In genomic region chr4:139785356-139785755, GRCh38 we compare ENCODE assay signal across 26 cellular contexts.
DNase-seq lines count a peak whose midpoint lies in the region; ATAC-seq and TF ChIP-seq lines count a peak whose summit lies in the region.
"Had no signal": no experiment of that assay in that cellular context is flagged by ENCODE, and none has a peak within 500 bp of the region (broad histone marks: within the 10 kb centered on the region; RNA-seq: fewer than 3 reads in every experiment).

No MANE protein-coding gene starts in this region.

- H3K27me3 Mint-ChIP-seq in progenitor cell of endocrine pancreas = no peaks in the 10 kb centered on the region

- H3K27ac ChIP-seq in SK-N-MC = peak overlapping the region; percentile 60; the same call in 1 of the 2 replicates
- peak overlapping the region; percentile 91 for H3K27ac ChIP-seq in mesodermal cell (ENCODE audit: low read depth, low read length, severe bottlenecking)
- H3K27ac ChIP-seq: PC-9, SJCRH30 had no signal

- H3K4me3 ChIP-seq in SK-N-MC = no peak overlapping the region
- no peak overlapping the region for H3K4me3 ChIP-seq in mesodermal cell (ENCODE audit: extremely low read depth, insufficient read depth, low read length, poor library complexity, severe bottlenecking)
- H3K4me3 ChIP-seq: K562, PC-9, SJCRH30 had no signal

- peak overlapping the region; percentile 75 for H3K27ac Mint-ChIP-seq in progenitor cell of endocrine pancreas
- H3K27ac Mint-ChIP-seq: CD14-positive monocyte; CD8-positive, alpha-beta memory T cell had no signal

- no peak for ATAC-seq in HG03095 (IDR thresholded peaks at IDR 0.05; ENCODE audit: unreplicated experiment)
- ATAC-seq: HCT116, K562, Right ventricle myocardium inferior had no signal

- H3K4me1 ChIP-seq in mesodermal cell (ENCODE audit: control insufficient read depth, insufficient read depth, low read length, poor library complexity, severe bottlenecking) = peaks cover 32% of the 10 kb centered on the region
- H3K4me1 ChIP-seq: SJCRH30 had no signal

- H3K4me3 Mint-ChIP-seq in progenitor cell of endocrine pancreas (ENCODE audit: low read depth) = no peak overlapping the region
- H3K4me3 Mint-ChIP-seq: CD14-positive monocyte; CD8-positive, alpha-beta memory T cell had no signal

- H3K36me3 Mint-ChIP-seq in progenitor cell of endocrine pancreas (ENCODE audit: insufficient read depth) = peaks cover 7% of the 10 kb centered on the region

- no peak for TF ChIP-seq CTCF in progenitor cell of endocrine pancreas (IDR thresholded peaks at IDR 0.05; ENCODE audit: unreplicated experiment)

- H3K36me3 ChIP-seq in SK-N-MC (ENCODE audit: insufficient read depth, low read length) (no peaks in the 10 kb centered on the region), mesodermal cell (ENCODE audit: control insufficient read depth, insufficient read depth, low read length) (no peaks in the 10 kb centered on the region)
- H3K36me3 ChIP-seq: BE2C, SJCRH30 had no signal

- no peak for DNase-seq in SK-N-MC (ENCODE audit: low read depth, low spot score)
- peak; percentile 85 to 95 for DNase-seq in cerebellar nuclear complex (lab: John Stamatoyannopoulos, UW)
- DNase-seq in progenitor cell of endocrine pancreas (ENCODE audit: low spot score, unreplicated experiment) = no peak
- DNase-seq in MV-4-11 (lab: John Stamatoyannopoulos, UW) = no peak
- no peak for DNase-seq in H4 (ENCODE audit: low spot score)
- DNase-seq: BE2C; CD8-positive, alpha-beta memory T cell; DMS 273 treated with DMSO at 0.1 percent for 48 hours; DMS79; EL; GF-D8; Kasumi-1; NCI-H1105; NCI-H1436 treated with DMSO at 0.1 percent for 48 hours; NCI-H187 treated with DMSO at 0.1 percent for 48 hours; NCI-H2107; NCI-H526; NK-92 treated with Interleukin-12 subunit alpha and Interleukin-12 subunit beta, amount 100 ng/mL, for 24 hours; PC-9; SJCRH30 had no signal

- peaks cover 52% of the 10 kb centered on the region for H3K4me1 Mint-ChIP-seq in progenitor cell of endocrine pancreas (ENCODE audit: low read depth)
- H3K4me1 Mint-ChIP-seq: CD8-positive, alpha-beta memory T cell had no signal

- no peaks in the 10 kb centered on the region for H3K9me3 Mint-ChIP-seq in progenitor cell of endocrine pancreas (ENCODE audit: low read depth)
- H3K9me3 Mint-ChIP-seq: CD14-positive monocyte had no signal

- H3K9ac ChIP-seq in SK-N-MC (ENCODE audit: insufficient read length) = no peak overlapping the region

- H3K9me3 ChIP-seq in SK-N-MC (ENCODE audit: low read depth, low read length) (no peaks in the 10 kb centered on the region), mesodermal cell (ENCODE audit: control insufficient read depth, low read length) (no peaks in the 10 kb centered on the region)
- H3K9me3 ChIP-seq: BE2C, SJCRH30 had no signal

- 100% methylated on average over 3 of the region's 4 CpGs; no CpG with 5 or more reads in 1 of the 2 experiments for WGBS in mesodermal cell (ENCODE audit: insufficient coverage in 2 of 2), 2 experiments

Comparison
In these comparisons a context has a peak if more than half of its experiments do, and no peak if none do; other contexts are left out.
1. DNase-seq: peak in cerebellar nuclear complex (2 of 2); none in SK-N-MC (single experiment), progenitor cell of endocrine pancreas (single experiment), MV-4-11 (single experiment) and H4 (single experiment).